23 cellular contexts compared by ENCODE assay signal in genomic region chr10:108787932-108788331, GRCh38.
A peak's percentile ranks its signal among the peaks of the same experiment; 100 is the strongest.
DNase-seq lines count a peak whose midpoint lies in the region; FAIRE-seq and TF ChIP-seq lines count a peak whose summit lies in the region.
"Had no signal": no experiment of that assay in that cellular context is flagged by ENCODE, and none has a peak within 500 bp of the region (broad histone marks: within the 10 kb centered on the region; RNA-seq: fewer than 3 reads in every experiment).

No MANE protein-coding gene starts in this region.

- no peaks in the 10 kb centered on the region for H3K4me1 ChIP-seq in BE2C
- H3K4me1 ChIP-seq: breast epithelium, heart right ventricle, left ventricle myocardium inferior, upper lobe of right lung had no signal

- DNase-seq in AG20443 (ENCODE audit: low spot score) (peak; percentile 27), M059J (ENCODE audit: low read depth) (peak; percentile 69), bronchial epithelial cell (ENCODE audit: low read depth) (peak; percentile 78), kidney tubule cell (ENCODE audit: low spot score) (peak; percentile 77), BE2C (no peak), RPMI8226 (no peak), HuH-7 (ENCODE audit: low spot score) (no peak)
- DNase-seq in activated CD8-positive, alpha-beta memory T cell treated with anti-CD3 and anti-CD28 coated beads for 24 hours, result no peak
- DNase-seq: activated B cell treated with CpG ODN at 0.5 μM for 24 hours; activated CD4-positive, alpha-beta T cell treated with anti-CD3 and anti-CD28 coated beads, Interleukin-2, amount 50 U/mL, for 48 hours; activated gamma-delta T cell; activated T-cell treated with anti-CD3 and anti-CD28 coated beads for 4 hours; heart right ventricle; left ventricle myocardium inferior; midbrain; natural killer cell; NCI-H1436 treated with DMSO at 0.1 percent for 48 hours; NCI-H510A; retina; stimulated activated CD4-positive, alpha-beta T cell treated with anti-CD3 and anti-CD28 coated beads, Interleukin-12 subunit alpha, Interleukin-12 subunit beta, amount 100 ng/mL, for 4 hours; T-helper 9 cell; upper lobe of right lung had no signal

- no peaks in the 10 kb centered on the region for H3K36me3 ChIP-seq in bronchial epithelial cell (ENCODE audit: control insufficient read depth, insufficient read depth, low read length)
- H3K36me3 ChIP-seq in BE2C, result no peaks in the 10 kb centered on the region
- H3K36me3 ChIP-seq: breast epithelium, heart right ventricle, left ventricle myocardium inferior, upper lobe of right lung had no signal

- no peaks in the 10 kb centered on the region for H3K9me3 ChIP-seq in BE2C
- H3K9me3 ChIP-seq: upper lobe of right lung had no signal

- TF ChIP-seq CTCF in bronchial epithelial cell (IDR thresholded peaks at IDR 0.05; ENCODE audit: insufficient read depth, low read length, severe bottlenecking), result no peak
- TF ChIP-seq CTCF in BE2C (IDR thresholded peaks at IDR 0.05; ENCODE audit: low read depth, low read length), result no peak

- H3K27me3 ChIP-seq in bronchial epithelial cell (ENCODE audit: control insufficient read depth, insufficient read depth, low read length) (no peaks in the 10 kb centered on the region), BE2C (no peaks in the 10 kb centered on the region)
- H3K27me3 ChIP-seq: breast epithelium, upper lobe of right lung had no signal

- H3K4me3 ChIP-seq in bronchial epithelial cell (ENCODE audit: low read depth, low read length) (no peak overlapping the region), BE2C (ENCODE audit: low read depth, low read length) (no peak overlapping the region)
- H3K4me3 ChIP-seq: breast epithelium, heart right ventricle, left ventricle myocardium inferior, upper lobe of right lung had no signal

- FAIRE-seq in bronchial epithelial cell (lab: Jason Lieb, UNC), result no peak

Comparison
In these comparisons a context has a peak if more than half of its experiments do, and no peak if none do; other contexts are left out.
1. DNase-seq: peak in AG20443 (single experiment), M059J (single experiment), bronchial epithelial cell (single experiment) and kidney tubule cell (single experiment); none in BE2C (single experiment), RPMI8226 (single experiment), activated CD8-positive, alpha-beta memory T cell treated with anti-CD3 and anti-CD28 coated beads for 24 hours (single experiment) and HuH-7 (single experiment).